ENCODE assay signal across 30 cellular contexts in genomic region chr4:89899854-89900253, GRCh38. TPM values are rescaled to one million over a fixed set of nuclear protein-coding genes. Genes with fewer than 3 reads are reported as not detected.
"Had no signal": no experiment of that assay in that cellular context is flagged by ENCODE, and none has a peak within 500 bp of the region (broad histone marks: within the 10 kb centered on the region; RNA-seq: fewer than 3 reads in every experiment).

No MANE protein-coding gene starts in this region.

- H3K36me3 Mint-ChIP-seq: mesothelial cell of epicardium; naive B cell; natural killer cell treated with Interleukin-12 subunit alpha and Interleukin-12 subunit beta and Interleukin-15 and Interleukin-18, amount 100 ng/mL, for 72 hours; stimulated activated memory B cell treated with anti-CD40 and anti-IgM and Interleukin-4, amounts not matched to agents 10 μg/mL and 1 μg/mL and 100 μg/mL, for 72 hours had no signal

- H3K4me1 ChIP-seq: testis, uterus had no signal

- H3K4me3 ChIP-seq: dorsolateral prefrontal cortex, gastrocnemius medialis, left lung, mucosa of descending colon, pancreas, testis, tibial nerve, upper lobe of left lung, uterus had no signal

- ATAC-seq: esophagus mucosa; gastrocnemius medialis; left cardiac atrium; left lung; mucosa of descending colon; natural killer cell treated with Interleukin-12 subunit alpha and Interleukin-12 subunit beta and Interleukin-15 and Interleukin-18, amount 100 ng/mL, for 72 hours; sciatic nerve; stimulated activated memory B cell treated with anti-CD40 and anti-IgM and Interleukin-4, amounts not matched to agents 10 μg/mL and 1 μg/mL and 100 μg/mL, for 72 hours; stimulated activated naive CD8-positive, alpha-beta T cell treated with anti-CD3 and anti-CD28 coated beads, Interleukin-15, Interleukin-2, amounts not matched to agents 100 U/mL and 50 U/mL, for 24 hours had no signal

- DNase-seq: dorsolateral prefrontal cortex; effector CD4-positive, alpha-beta T cell; foreskin fibroblast; gastrocnemius medialis; head of caudate nucleus; left cardiac atrium; left lung; mesenchymal stem cell; mucosa of descending colon; naive B cell; pancreas; retina; stimulated activated CD4-positive, alpha-beta T cell treated with anti-CD3 and anti-CD28 coated beads, Interleukin-2, amount 100 ng/mL, for 24 hours; stimulated activated CD4-positive, alpha-beta T cell treated with anti-CD3 and anti-CD28 coated beads, Interleukin-4, amount 100 ng/mL, for 24 hours; stimulated activated naive CD8-positive, alpha-beta T cell treated with anti-CD3 and anti-CD28 coated beads, Interleukin-15, Interleukin-2, amounts not matched to agents 100 U/mL and 50 U/mL, for 24 hours; substantia nigra; testis; upper lobe of left lung; uterus had no signal

- H3K9me3 ChIP-seq: gastrocnemius medialis, left lung, mucosa of descending colon, neutrophil, pancreas, testis, tibial nerve, upper lobe of left lung, uterus had no signal

- H3K36me3 ChIP-seq: gastrocnemius medialis, left lung, neutrophil, pancreas, tibial nerve, upper lobe of left lung, uterus had no signal

- H3K27ac Mint-ChIP-seq: mesothelial cell of epicardium; naive B cell; natural killer cell treated with Interleukin-12 subunit alpha and Interleukin-12 subunit beta and Interleukin-15 and Interleukin-18, amount 100 ng/mL, for 72 hours; stimulated activated memory B cell treated with anti-CD40 and anti-IgM and Interleukin-4, amounts not matched to agents 10 μg/mL and 1 μg/mL and 100 μg/mL, for 72 hours had no signal

- H3K27me3 Mint-ChIP-seq: natural killer cell treated with Interleukin-12 subunit alpha and Interleukin-12 subunit beta and Interleukin-15 and Interleukin-18, amount 100 ng/mL, for 72 hours; stimulated activated memory B cell treated with anti-CD40 and anti-IgM and Interleukin-4, amounts not matched to agents 10 μg/mL and 1 μg/mL and 100 μg/mL, for 72 hours had no signal

- H3K27ac ChIP-seq: dorsolateral prefrontal cortex, epithelial cell of prostate, gastrocnemius medialis, left lung, neutrophil, pancreas, testis, tibial nerve, upper lobe of left lung, uterus had no signal

- FAIRE-seq: colon, pancreas had no signal

- H3K27me3 ChIP-seq: dorsolateral prefrontal cortex, gastrocnemius medialis, left lung, neutrophil, pancreas, testis, tibial nerve, upper lobe of left lung, uterus had no signal

- H3K4me3 Mint-ChIP-seq: mesothelial cell of epicardium; naive B cell; natural killer cell treated with Interleukin-12 subunit alpha and Interleukin-12 subunit beta and Interleukin-15 and Interleukin-18, amount 100 ng/mL, for 72 hours; neural crest cell; stimulated activated memory B cell treated with anti-CD40 and anti-IgM and Interleukin-4, amounts not matched to agents 10 μg/mL and 1 μg/mL and 100 μg/mL, for 72 hours had no signal

- H3K9me3 Mint-ChIP-seq: mesothelial cell of epicardium; naive B cell; natural killer cell treated with Interleukin-12 subunit alpha and Interleukin-12 subunit beta and Interleukin-15 and Interleukin-18, amount 100 ng/mL, for 72 hours; neural crest cell; stimulated activated memory B cell treated with anti-CD40 and anti-IgM and Interleukin-4, amounts not matched to agents 10 μg/mL and 1 μg/mL and 100 μg/mL, for 72 hours had no signal

RNA-seq across cellular contexts. Expression of gene MMRN1, which starts 5.2 kb away (rescaled TPM):
- total RNA-seq: kidney epithelial cell, mesothelial cell of epicardium had no signal
